In the genomic region with DNA sequence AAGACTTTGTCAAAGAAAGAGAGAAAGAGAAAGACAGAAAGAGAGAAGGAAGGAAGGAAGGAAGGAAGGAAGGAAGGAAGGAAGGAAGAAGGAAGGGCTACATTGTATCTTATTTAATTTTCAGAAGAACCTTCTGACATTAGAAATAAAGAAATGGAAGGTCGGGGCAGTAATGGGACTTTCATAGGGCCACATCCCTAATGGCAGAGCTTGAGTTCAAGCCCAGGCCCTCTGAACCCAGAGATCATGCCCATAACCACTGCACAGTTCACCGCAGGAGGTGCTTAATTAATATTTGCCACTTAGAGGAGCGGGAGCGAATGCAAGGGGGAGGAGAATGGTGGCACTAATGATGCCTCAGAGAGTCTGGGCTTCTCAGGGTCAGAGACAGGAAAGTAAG, we compare ENCODE assay signal across 31 cellular contexts.
"Had no signal": no experiment of that assay in that cellular context is flagged by ENCODE, and none has a peak within 500 bp of the region (broad histone marks: within the 10 kb centered on the region; RNA-seq: fewer than 3 reads in every experiment).

No MANE protein-coding gene starts in this region.

- ATAC-seq: activated naive CD4-positive, alpha-beta T cell treated with anti-CD3 and anti-CD28 coated beads, Interleukin-2, amount 50 U/mL, for 72 hours; activated T-cell treated with anti-CD3 and anti-CD28 coated beads, Interleukin-2, amount 50 U/mL, for 4 hours; body of pancreas; PC-3; SK-N-SH treated with all-trans-retinoic acid at 6 μM for 48 hours; T-cell had no signal

- H3K27me3 ChIP-seq: body of pancreas, Peyer's patch had no signal

- H3K4me3 ChIP-seq: adrenal gland, body of pancreas, breast epithelium, Peyer's patch, SJSA1 had no signal

- H3K36me3 ChIP-seq: adrenal gland, breast epithelium, Peyer's patch, SJSA1, WERI-Rb-1 had no signal

- H3K36me3 Mint-ChIP-seq: T-cell had no signal

- H3K4me1 Mint-ChIP-seq: T-cell had no signal

- H3K4me1 ChIP-seq: adrenal gland, breast epithelium, Peyer's patch, SJSA1 had no signal

- DNase-seq: activated CD4-positive, alpha-beta T cell treated with anti-CD3 and anti-CD28 coated beads for 1 hour; activated CD4-positive, alpha-beta T cell treated with anti-CD3 and anti-CD28 coated beads for 48 hours; activated CD4-positive, CD25-positive, alpha-beta regulatory T cell; activated CD8-positive, alpha-beta memory T cell treated with anti-CD3 and anti-CD28 coated beads, Interleukin-2, amount 50 U/mL, for 4 hours; activated gamma-delta T cell treated with Interleukin-2 at 50 U/mL for 16 hours; activated naive CD4-positive, alpha-beta T cell treated with anti-CD3 and anti-CD28 coated beads for 36 hours; activated T-cell treated with anti-CD3 and anti-CD28 coated beads for 4 hours; activated T-cell treated with anti-CD3 and anti-CD28 coated beads, Interleukin-2, amount 50 U/mL, for 4 hours; adrenal gland; body of pancreas; MM.1S; MV-4-11; NCI-H1092; NCI-H1436 treated with DMSO at 0.1 percent for 48 hours; NCI-H1694 treated with DMSO at 0.1 percent for 48 hours; NCI-H2029; NCI-H345; NCI-H524 treated with DMSO at 0.1 percent for 48 hours; PC-3; Peyer's patch; RPMI8226; SHP77 treated with DMSO at 0.1 percent for 48 hours; T-cell; T-helper 2 cell; T1000; WERI-Rb-1 had no signal

- H3K27ac ChIP-seq: adrenal gland, body of pancreas, breast epithelium, Peyer's patch, SJSA1, WERI-Rb-1 had no signal

- H3K4me3 Mint-ChIP-seq: activated naive CD4-positive, alpha-beta T cell treated with anti-CD3 and anti-CD28 coated beads for 36 hours; activated T-cell treated with anti-CD3 and anti-CD28 coated beads, Interleukin-2, amount 50 U/mL, for 4 hours; activated T-helper 1 cell treated with anti-CD3 and anti-CD28 coated beads, Interleukin-12 subunit alpha, Interleukin-12 subunit beta, Interleukin-2, Interleukin-4 antibody, amounts not matched to agents 30 ng/mL and 10 ng/mL and 1 ng/mL, durations not matched to agents 14 hours and 24 hours and 36 hours; T-cell had no signal

- H3K27ac Mint-ChIP-seq: activated naive CD4-positive, alpha-beta T cell treated with anti-CD3 and anti-CD28 coated beads for 36 hours; activated naive CD4-positive, alpha-beta T cell treated with anti-CD3 and anti-CD28 coated beads, Interleukin-2, amount 50 U/mL, for 72 hours; activated T-helper 1 cell treated with anti-CD3 and anti-CD28 coated beads, Interleukin-12 subunit alpha, Interleukin-12 subunit beta, Interleukin-2, Interleukin-4 antibody, amounts not matched to agents 30 ng/mL and 10 ng/mL and 1 ng/mL, durations not matched to agents 14 hours and 24 hours and 36 hours; T-cell had no signal

- H3K9me3 ChIP-seq: adrenal gland had no signal
